33 cellular contexts compared by ENCODE assay signal in the genomic region with DNA sequence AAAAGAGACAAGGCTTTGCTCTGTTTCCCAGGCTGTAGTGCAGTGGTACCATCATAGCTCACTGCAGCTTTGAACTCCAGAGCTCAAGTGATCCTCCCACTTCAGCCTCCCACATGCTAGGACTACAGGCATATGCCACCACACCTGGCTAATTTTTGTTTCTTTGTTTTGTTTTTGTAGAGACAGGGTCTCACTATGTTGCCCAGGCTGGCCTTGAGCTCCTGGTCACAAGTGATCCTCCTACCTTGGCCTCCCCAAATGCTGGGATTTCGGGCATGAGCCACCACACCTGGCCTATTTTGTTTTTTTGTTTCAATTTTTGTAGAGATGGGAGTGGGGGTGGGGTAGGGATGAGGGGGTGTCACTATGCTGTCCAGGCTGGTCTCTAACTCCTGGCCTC. TPM values are rescaled to one million over a fixed set of nuclear protein-coding genes. Genes with fewer than 3 reads are reported as not detected.
"Had no signal": no experiment of that assay in that cellular context is flagged by ENCODE, and none has a peak within 500 bp of the region (broad histone marks: within the 10 kb centered on the region; RNA-seq: fewer than 3 reads in every experiment).

No MANE protein-coding gene starts in this region.

- ATAC-seq: activated naive CD8-positive, alpha-beta T cell treated with anti-CD3 and anti-CD28 coated beads, Interleukin-2, amount 50 U/mL, for 24 hours; foreskin keratinocyte had no signal

- H3K4me3 Mint-ChIP-seq: activated CD4-positive, alpha-beta memory T cell treated with anti-CD3 and anti-CD28 coated beads for 36 hours; activated CD4-positive, alpha-beta T cell treated with anti-CD3 and anti-CD28 coated beads for 36 hours; activated CD4-positive, alpha-beta T cell treated with anti-CD3 and anti-CD28 coated beads, Interleukin-2, amount 10 ng/mL, durations not matched to agents 24 days and 14 days; activated CD8-positive, alpha-beta memory T cell treated with anti-CD3 and anti-CD28 coated beads, Interleukin-2, amount 10 ng/mL, durations not matched to agents 7 days and 5 days; activated CD8-positive, alpha-beta T cell treated with anti-CD3 and anti-CD28 coated beads, Interleukin-2, amount 10 ng/mL, durations not matched to agents 7 days and 5 days; activated naive CD4-positive, alpha-beta T cell treated with anti-CD3 and anti-CD28 coated beads for 36 hours; activated naive CD4-positive, alpha-beta T cell treated with anti-CD3 and anti-CD28 coated beads, Interleukin-2, amount 50 U/mL, for 24 hours; activated naive CD8-positive, alpha-beta T cell treated with anti-CD3 and anti-CD28 coated beads for 36 hours; activated naive CD8-positive, alpha-beta T cell treated with anti-CD3 and anti-CD28 coated beads, Interleukin-2, amount 50 U/mL, for 24 hours; activated T-helper 1 cell treated with anti-CD3 and anti-CD28 coated beads, Interleukin-12 subunit alpha, Interleukin-12 subunit beta, Interleukin-2, Interleukin-4 antibody, amounts not matched to agents 30 ng/mL and 10 ng/mL and 1 ng/mL, durations not matched to agents 14 hours and 24 hours and 36 hours; dendritic cell treated with granulocyte-macrophage colony-stimulating factor and Interleukin-4, amounts not matched to agents 40 ng/mL and 50 ng/mL, for 4 days; endodermal cell; T-helper 17 cell; T-helper 2 cell treated with Interferon-gamma antibody and Interleukin-4, amounts not matched to agents 5 μg/mL and 100 μg/mL, for 36 hours had no signal

- H3K9me3 Mint-ChIP-seq: activated CD4-positive, alpha-beta memory T cell treated with anti-CD3 and anti-CD28 coated beads for 36 hours; activated CD4-positive, alpha-beta T cell treated with anti-CD3 and anti-CD28 coated beads, Interleukin-2, amount 10 ng/mL, durations not matched to agents 24 days and 14 days; activated naive CD4-positive, alpha-beta T cell treated with anti-CD3 and anti-CD28 coated beads for 36 hours; activated naive CD4-positive, alpha-beta T cell treated with anti-CD3 and anti-CD28 coated beads, Interleukin-2, amount 50 U/mL, for 24 hours; activated naive CD8-positive, alpha-beta T cell treated with anti-CD3 and anti-CD28 coated beads for 36 hours; activated naive CD8-positive, alpha-beta T cell treated with anti-CD3 and anti-CD28 coated beads, Interleukin-2, amount 50 U/mL, for 24 hours; activated T-helper 1 cell treated with anti-CD3 and anti-CD28 coated beads, Interleukin-12 subunit alpha, Interleukin-12 subunit beta, Interleukin-2, Interleukin-4 antibody, amounts not matched to agents 30 ng/mL and 10 ng/mL and 1 ng/mL, durations not matched to agents 14 hours and 24 hours and 36 hours; activated T-helper 2 cell treated with anti-CD3 and anti-CD28 coated beads, Interferon-gamma antibody, Interleukin-2, Interleukin-4, amounts not matched to agents 10 μg/mL and 5 μg/mL and 100 μg/mL, durations not matched to agents 14 hours and 24 hours and 36 hours; brain; dendritic cell treated with granulocyte-macrophage colony-stimulating factor and Interleukin-4, amounts not matched to agents 40 ng/mL and 50 ng/mL, for 4 days; endodermal cell; T-helper 2 cell treated with Interferon-gamma antibody and Interleukin-4, amounts not matched to agents 5 μg/mL and 100 μg/mL, for 36 hours had no signal

- H3K9me3 ChIP-seq: adrenal gland, breast epithelium, colonic mucosa, esophagus muscularis mucosa, gastrocnemius medialis, heart left ventricle had no signal

- H3K36me3 ChIP-seq: adrenal gland, breast epithelium, cardiac muscle cell, colonic mucosa, esophagus muscularis mucosa, gastrocnemius medialis, heart left ventricle, WERI-Rb-1 had no signal

- H3K4me1 ChIP-seq: breast epithelium, colonic mucosa, esophagus muscularis mucosa, foreskin keratinocyte, gastrocnemius medialis had no signal

- DNase-seq: activated CD4-positive, alpha-beta T cell treated with anti-CD3 and anti-CD28 coated beads for 36 hours; activated CD4-positive, CD25-positive, alpha-beta regulatory T cell treated with anti-CD3 and anti-CD28 coated beads, Interleukin-2, amount 50 U/mL, for 72 hours; activated CD8-positive, alpha-beta memory T cell treated with anti-CD3 and anti-CD28 coated beads, Interleukin-2, amount 50 U/mL, for 4 hours; activated CD8-positive, alpha-beta T cell treated with anti-CD3 and anti-CD28 coated beads, Interleukin-2, amount 10 ng/mL, durations not matched to agents 7 days and 5 days; activated T-cell treated with anti-CD3 and anti-CD28 coated beads, Interleukin-2, amount 50 U/mL, for 1 hour; effector memory CD4-positive, alpha-beta T cell; foreskin keratinocyte; gastrocnemius medialis; glutamatergic neuron; heart left ventricle had no signal

- H3K4me3 ChIP-seq: adrenal gland, breast epithelium, cardiac muscle cell, colonic mucosa, dorsolateral prefrontal cortex, esophagus muscularis mucosa, gastrocnemius medialis, heart left ventricle had no signal

- H3K27me3 ChIP-seq: adrenal gland, breast epithelium, cardiac muscle cell, colonic mucosa, dorsolateral prefrontal cortex, esophagus muscularis mucosa, foreskin keratinocyte, gastrocnemius medialis, heart left ventricle had no signal

- H3K27me3 Mint-ChIP-seq: activated CD4-positive, alpha-beta memory T cell treated with anti-CD3 and anti-CD28 coated beads for 36 hours; activated CD4-positive, alpha-beta T cell treated with anti-CD3 and anti-CD28 coated beads for 36 hours; activated CD4-positive, alpha-beta T cell treated with anti-CD3 and anti-CD28 coated beads, Interleukin-2, amount 10 ng/mL, durations not matched to agents 24 days and 14 days; activated CD8-positive, alpha-beta memory T cell treated with anti-CD3 and anti-CD28 coated beads, Interleukin-2, amount 10 ng/mL, durations not matched to agents 7 days and 5 days; activated naive CD4-positive, alpha-beta T cell treated with anti-CD3 and anti-CD28 coated beads, Interleukin-2, amount 50 U/mL, for 24 hours; activated naive CD8-positive, alpha-beta T cell treated with anti-CD3 and anti-CD28 coated beads for 36 hours; activated naive CD8-positive, alpha-beta T cell treated with anti-CD3 and anti-CD28 coated beads, Interleukin-2, amount 50 U/mL, for 24 hours; T-helper 17 cell had no signal

- H3K27ac ChIP-seq: adrenal gland, breast epithelium, cardiac muscle cell, colonic mucosa, dorsolateral prefrontal cortex, esophagus muscularis mucosa, foreskin keratinocyte, gastrocnemius medialis, heart left ventricle, WERI-Rb-1 had no signal

- H3K27ac Mint-ChIP-seq: activated CD4-positive, alpha-beta memory T cell treated with anti-CD3 and anti-CD28 coated beads for 36 hours; activated CD4-positive, alpha-beta T cell treated with anti-CD3 and anti-CD28 coated beads for 36 hours; activated CD4-positive, alpha-beta T cell treated with anti-CD3 and anti-CD28 coated beads, Interleukin-2, amount 10 ng/mL, durations not matched to agents 24 days and 14 days; activated CD8-positive, alpha-beta memory T cell treated with anti-CD3 and anti-CD28 coated beads, Interleukin-2, amount 10 ng/mL, durations not matched to agents 7 days and 5 days; activated CD8-positive, alpha-beta T cell treated with anti-CD3 and anti-CD28 coated beads, Interleukin-2, amount 10 ng/mL, durations not matched to agents 7 days and 5 days; activated naive CD4-positive, alpha-beta T cell treated with anti-CD3 and anti-CD28 coated beads for 36 hours; activated naive CD4-positive, alpha-beta T cell treated with anti-CD3 and anti-CD28 coated beads, Interleukin-2, amount 50 U/mL, for 24 hours; activated naive CD8-positive, alpha-beta T cell treated with anti-CD3 and anti-CD28 coated beads for 36 hours; activated naive CD8-positive, alpha-beta T cell treated with anti-CD3 and anti-CD28 coated beads, Interleukin-2, amount 50 U/mL, for 24 hours; activated T-helper 1 cell treated with anti-CD3 and anti-CD28 coated beads, Interleukin-12 subunit alpha, Interleukin-12 subunit beta, Interleukin-2, Interleukin-4 antibody, amounts not matched to agents 30 ng/mL and 10 ng/mL and 1 ng/mL, durations not matched to agents 14 hours and 24 hours and 36 hours; activated T-helper 2 cell treated with anti-CD3 and anti-CD28 coated beads, Interferon-gamma antibody, Interleukin-2, Interleukin-4, amounts not matched to agents 10 μg/mL and 5 μg/mL and 100 μg/mL, durations not matched to agents 14 hours and 24 hours and 36 hours; dendritic cell treated with granulocyte-macrophage colony-stimulating factor and Interleukin-4, amounts not matched to agents 40 ng/mL and 50 ng/mL, for 4 days; endodermal cell; T-helper 17 cell; T-helper 2 cell treated with Interferon-gamma antibody and Interleukin-4, amounts not matched to agents 5 μg/mL and 100 μg/mL, for 36 hours had no signal

- H3K36me3 Mint-ChIP-seq: activated CD4-positive, alpha-beta memory T cell treated with anti-CD3 and anti-CD28 coated beads for 36 hours; activated CD8-positive, alpha-beta memory T cell treated with anti-CD3 and anti-CD28 coated beads, Interleukin-2, amount 10 ng/mL, durations not matched to agents 7 days and 5 days; activated naive CD4-positive, alpha-beta T cell treated with anti-CD3 and anti-CD28 coated beads, Interleukin-2, amount 50 U/mL, for 24 hours; activated naive CD8-positive, alpha-beta T cell treated with anti-CD3 and anti-CD28 coated beads for 36 hours; brain had no signal

RNA-seq across cellular contexts. Expression of a gene that starts 6.9 kb away (rescaled TPM):
- total RNA-seq: activated CD4-positive, alpha-beta memory T cell treated with anti-CD3 and anti-CD28 coated beads for 36 hours; activated CD4-positive, alpha-beta T cell treated with anti-CD3 and anti-CD28 coated beads for 36 hours; activated CD4-positive, alpha-beta T cell treated with anti-CD3 and anti-CD28 coated beads, Interleukin-2, amount 10 ng/mL, durations not matched to agents 24 days and 14 days; activated CD8-positive, alpha-beta memory T cell treated with anti-CD3 and anti-CD28 coated beads for 36 hours; activated CD8-positive, alpha-beta memory T cell treated with anti-CD3 and anti-CD28 coated beads, Interleukin-2, amount 10 ng/mL, durations not matched to agents 7 days and 5 days; activated CD8-positive, alpha-beta T cell treated with anti-CD3 and anti-CD28 coated beads, Interleukin-2, amount 10 ng/mL, durations not matched to agents 7 days and 5 days; activated naive CD4-positive, alpha-beta T cell treated with anti-CD3 and anti-CD28 coated beads for 36 hours; activated naive CD8-positive, alpha-beta T cell treated with anti-CD3 and anti-CD28 coated beads for 36 hours; activated T-helper 1 cell treated with anti-CD3 and anti-CD28 coated beads, Interleukin-12 subunit alpha, Interleukin-12 subunit beta, Interleukin-2, Interleukin-4 antibody, amounts not matched to agents 30 ng/mL and 10 ng/mL and 1 ng/mL, durations not matched to agents 14 hours and 24 hours and 36 hours; activated T-helper 2 cell treated with anti-CD3 and anti-CD28 coated beads, Interferon-gamma antibody, Interleukin-2, Interleukin-4, amounts not matched to agents 10 μg/mL and 5 μg/mL and 100 μg/mL, durations not matched to agents 14 hours and 24 hours and 36 hours; adrenal gland; aorta; breast epithelium; cardiac muscle cell; colonic mucosa; endodermal cell; esophagus muscularis mucosa; foreskin keratinocyte; gastrocnemius medialis; heart left ventricle; T-helper 17 cell had no signal
- polyA plus RNA-seq: aorta, cardiac muscle cell, foreskin keratinocyte, heart left ventricle had no signal
